15 cellular contexts compared by ENCODE assay signal in the genomic region with DNA sequence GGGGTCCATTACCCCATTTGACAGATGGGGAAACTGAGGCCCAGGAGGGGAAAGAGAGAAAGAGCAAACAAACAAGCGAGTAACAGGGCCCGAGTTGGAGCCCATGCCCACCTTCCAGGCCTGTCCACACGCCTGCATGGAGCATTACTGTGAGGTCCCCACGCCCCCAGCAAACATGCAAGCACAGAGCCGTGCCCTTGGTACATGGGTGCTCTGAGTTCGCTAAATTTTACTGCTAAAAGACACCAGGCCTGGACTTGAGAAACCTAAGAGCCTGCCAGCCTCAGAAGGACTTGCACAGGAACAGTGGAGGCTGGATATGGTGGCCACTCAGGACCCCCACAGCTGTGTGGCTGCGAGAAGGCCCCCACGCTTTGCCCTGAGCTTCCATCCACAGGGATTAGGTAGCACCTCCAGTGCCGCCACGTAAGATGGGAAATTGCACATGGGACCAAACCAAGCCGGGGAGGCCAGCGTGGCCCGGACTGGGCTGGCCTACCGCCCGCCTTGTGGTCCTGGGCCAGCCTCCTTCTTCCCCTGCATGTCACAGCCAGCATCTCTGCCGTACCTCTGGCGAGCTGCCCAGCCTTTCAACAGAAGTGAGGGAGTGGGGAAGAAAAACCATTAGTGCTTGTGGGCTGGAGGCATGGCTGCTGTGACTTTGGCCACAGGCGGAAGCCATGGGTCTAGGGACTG. TPM values are rescaled to one million over a fixed set of nuclear protein-coding genes. Genes with fewer than 3 reads are reported as not detected.
DNase-seq lines count a peak whose midpoint lies in the region; ATAC-seq and TF ChIP-seq lines count a peak whose summit lies in the region.
"Had no signal": no experiment of that assay in that cellular context is flagged by ENCODE, and none has a peak within 500 bp of the region (broad histone marks: within the 10 kb centered on the region; RNA-seq: fewer than 3 reads in every experiment).

No MANE protein-coding gene starts in this region.

- no peak overlapping the region for H3K27ac ChIP-seq in right atrium auricular region
- H3K27ac ChIP-seq in uterus, result no peak overlapping the region
- H3K27ac ChIP-seq: C4-2B had no signal

- H3K36me3 ChIP-seq in right atrium auricular region (no peaks in the 10 kb centered on the region), uterus (no peaks in the 10 kb centered on the region)

- TF ChIP-seq POLR2A in uterus (IDR thresholded peaks at IDR 0.05), result no peak

- peak; percentile 36 for ATAC-seq in Right ventricle myocardium superior (ENCODE audit: poor library complexity)
- ATAC-seq in HG03442 (IDR thresholded peaks at IDR 0.05; ENCODE audit: unreplicated experiment), result no peak
- ATAC-seq: activated CD8-positive, alpha-beta T cell treated with anti-CD3 and anti-CD28 coated beads for 36 hours had no signal

- DNase-seq in Right ventricle myocardium superior, result no peak
- DNase-seq in right atrium auricular region (ENCODE audit: low spot score), result no peak
- peak; percentile 38 for DNase-seq in astrocyte of the cerebellum (ENCODE audit: low read depth)
- peak; percentile 43 for DNase-seq in islet precursor cell
- DNase-seq in uterus, result peak; percentile 14 to 15
- DNase-seq in NOMO-1 treated with DMSO at 0.1 percent for 48 hours (lab: John Stamatoyannopoulos, UW; ENCODE audit: unreplicated experiment), result no peak
- no peak for DNase-seq in DMS153 treated with DMSO at 0.1 percent for 48 hours (lab: John Stamatoyannopoulos, UW; ENCODE audit: unreplicated experiment)
- DNase-seq: activated CD8-positive, alpha-beta T cell treated with anti-CD3 and anti-CD28 coated beads for 36 hours; NCI-H510A treated with DMSO at 0.1 percent for 48 hours had no signal

- no peak for TF ChIP-seq CTCF in right atrium auricular region (IDR thresholded peaks at IDR 0.05)
- TF ChIP-seq CTCF in astrocyte of the cerebellum (IDR thresholded peaks at IDR 0.05; ENCODE audit: low read depth, low read length, missing control alignments), result no peak
- no peak for TF ChIP-seq CTCF in uterus (IDR thresholded peaks at IDR 0.05)

- intact Hi-C loops in Right ventricle myocardium superior (cut with DNase I), result no loop called here
- intact Hi-C loops in uterus (cut with DNase I; ENCODE audit: low total_unique reads), result no loop called here

- H3K9me3 ChIP-seq in right atrium auricular region, result no peaks in the 10 kb centered on the region
- H3K9me3 ChIP-seq in uterus, result no peaks in the 10 kb centered on the region

- in situ Hi-C loops in astrocyte of the cerebellum (cut with HindIII; ENCODE audit: low sequenced_read_pairs), result no loop called here

- no peaks in the 10 kb centered on the region for H3K27me3 ChIP-seq in right atrium auricular region
- H3K27me3 ChIP-seq in uterus, result no peaks in the 10 kb centered on the region

- no peaks in the 10 kb centered on the region for H3K4me1 ChIP-seq in right atrium auricular region
- H3K4me1 ChIP-seq in uterus, result no peaks in the 10 kb centered on the region

- H3K4me3 ChIP-seq in right atrium auricular region (no peak overlapping the region), astrocyte of the cerebellum (ENCODE audit: low read depth, low read length) (no peak overlapping the region), uterus (no peak overlapping the region)
- H3K4me3 ChIP-seq: lung had no signal

RNA-seq across cellular contexts. Expression of a gene that starts 7.6 kb away (rescaled TPM):
- total RNA-seq in Right ventricle myocardium superior, result not detected
- not detected for total RNA-seq in right atrium auricular region
- not detected for total RNA-seq in uterus
- total RNA-seq: activated CD8-positive, alpha-beta T cell treated with anti-CD3 and anti-CD28 coated beads for 36 hours; aorta; T-helper 1 cell treated with Interleukin-12 subunit alpha and Interleukin-12 subunit beta and Interleukin-4 antibody, amounts not matched to agents 30 ng/mL and 1 ng/mL, for 36 hours; urinary bladder had no signal

Comparison
In these comparisons a context has a peak if more than half of its experiments do, and no peak if none do; other contexts are left out.
1. DNase-seq: peak in astrocyte of the cerebellum (single experiment), islet precursor cell (single experiment) and uterus (2 of 2); none in Right ventricle myocardium superior (single experiment), right atrium auricular region (single experiment), NOMO-1 treated with DMSO at 0.1 percent for 48 hours (single experiment) and DMS153 treated with DMSO at 0.1 percent for 48 hours (single experiment).